In genomic region chr1:109257682-109258421, GRCh38 we compare ENCODE assay signal across 24 cellular contexts. TPM values are rescaled to one million over a fixed set of nuclear protein-coding genes. Genes with fewer than 3 reads are reported as not detected.
DNase-seq lines count a peak whose midpoint lies in the region; FAIRE-seq and TF ChIP-seq lines count a peak whose summit lies in the region.
"Had no signal": no experiment of that assay in that cellular context is flagged by ENCODE, and none has a peak within 500 bp of the region (broad histone marks: within the 10 kb centered on the region; RNA-seq: fewer than 3 reads in every experiment).

No MANE protein-coding gene starts in this region.

- H3K4me3 ChIP-seq in mesenchymal stem cell (ENCODE audit: insufficient read depth in 1 of 2, low read depth in 1 of 2, low read length in 2 of 2) = no peak overlapping the region
- H3K4me3 ChIP-seq: pancreas, Peyer's patch, right lobe of liver, thoracic aorta had no signal

- no peak overlapping the region for H2BK15ac ChIP-seq in mesenchymal stem cell (ENCODE audit: low read depth, poor library complexity, severe bottlenecking)

- peaks cover 0 to 30% of the 10 kb centered on the region in 2 experiments for H3K27me3 ChIP-seq in mesenchymal stem cell (ENCODE audit: control insufficient read depth in 1 of 2, insufficient read depth in 1 of 2, low read length in 2 of 2)
- H3K27me3 ChIP-seq: pancreas, Peyer's patch, right lobe of liver had no signal

- H3K27ac ChIP-seq in caudate nucleus (ENCODE audit: low read depth, low read length) (peak overlapping the region; percentile 3), mesenchymal stem cell (ENCODE audit: low read length, poor library complexity, severe bottlenecking) (no peak overlapping the region)
- H3K27ac ChIP-seq: pancreas, Peyer's patch, right lobe of liver, thoracic aorta had no signal

- DNase-seq in COR-L47 (lab: John Stamatoyannopoulos, UW) (peak; percentile 6), NCI-H69 (lab: John Stamatoyannopoulos, UW) (peak; percentile 53), caudate nucleus (lab: John Stamatoyannopoulos, UW) (peak in 1 of 61 donors; percentile 20), mesenchymal stem cell (no peak), T-helper 9 cell (no peak), GM12891 (ENCODE audit: insufficient read length, low spot score) (no peak), SKM-1 (lab: John Stamatoyannopoulos, UW; ENCODE audit: unreplicated experiment) (no peak)
- DNase-seq in stimulated activated CD8-positive, alpha-beta memory T cell treated with anti-CD3 and anti-CD28 coated beads, Interleukin-4, amount 100 ng/mL, for 48 hours = no peak
- DNase-seq: activated CD4-positive, alpha-beta T cell treated with anti-CD3 and anti-CD28 coated beads for 4 hours; CD4-positive, alpha-beta T cell; DMS153; hippocampal formation; NCI-H345; Peyer's patch; right lobe of liver had no signal

- peak overlapping the region; percentile 20 for H4K91ac ChIP-seq in mesenchymal stem cell (ENCODE audit: low read length)

- H3K79me1 ChIP-seq in mesenchymal stem cell (replicated peaks; ENCODE audit: low read length, poor library complexity, severe bottlenecking) = peaks cover 3% of the 10 kb centered on the region

- FAIRE-seq in GM12891 (lab: Jason Lieb, UNC) = no peak
- FAIRE-seq: colon, endometrium, G401.6, HepG2, islet of Langerhans, pancreas, TTC549 had no signal

- H3K4me1 ChIP-seq in mesenchymal stem cell (ENCODE audit: control insufficient read depth, insufficient read depth, low read depth, low read length) = peaks cover 51% of the 10 kb centered on the region
- H3K4me1 ChIP-seq: pancreas, right lobe of liver had no signal

- WGBS in mesenchymal stem cell = 92% methylated on average over 12 of the region's 15 CpGs

- no peak overlapping the region for H3K4me2 ChIP-seq in mesenchymal stem cell (ENCODE audit: low read length, poor library complexity, severe bottlenecking)

- H4K8ac ChIP-seq in mesenchymal stem cell (ENCODE audit: low read length) = no peak overlapping the region

- no peak overlapping the region for H3K9ac ChIP-seq in mesenchymal stem cell (ENCODE audit: low read length)

- peak overlapping the region; percentile 28 for H2AK5ac ChIP-seq in mesenchymal stem cell (ENCODE audit: low read length, severe bottlenecking)

- no peaks in the 10 kb centered on the region for H3K9me3 ChIP-seq in mesenchymal stem cell (ENCODE audit: control insufficient read depth, low read length)
- H3K9me3 ChIP-seq: pancreas, Peyer's patch, right lobe of liver, thoracic aorta had no signal

- no peak for TF ChIP-seq POLR2A in GM12891 (IDR thresholded peaks at IDR 0.05; ENCODE audit: low read depth, low read length)

- no peak overlapping the region for H2BK12ac ChIP-seq in mesenchymal stem cell (ENCODE audit: low read length in 2 of 2)

- H3K14ac ChIP-seq in mesenchymal stem cell (ENCODE audit: low read length in 2 of 2) = no peak overlapping the region

- H2BK120ac ChIP-seq in mesenchymal stem cell (ENCODE audit: low read depth, low read length) = no peak overlapping the region

- H3K23ac ChIP-seq in mesenchymal stem cell (ENCODE audit: low read length in 2 of 2) = no peak overlapping the region

- H3K18ac ChIP-seq in mesenchymal stem cell (ENCODE audit: low read depth in 1 of 2, low read length in 2 of 2) = no peak overlapping the region

- H2AFZ ChIP-seq in mesenchymal stem cell (ENCODE audit: low read depth, low read length) = no peak overlapping the region

- peaks cover 0 to 35% of the 10 kb centered on the region in 2 experiments for H3K36me3 ChIP-seq in mesenchymal stem cell (ENCODE audit: control insufficient read depth in 1 of 2, insufficient read depth in 2 of 2, low read depth in 1 of 2, low read length in 2 of 2)
- H3K36me3 ChIP-seq: pancreas, Peyer's patch, right lobe of liver, thoracic aorta had no signal

- H3K4ac ChIP-seq in mesenchymal stem cell (ENCODE audit: low read depth in 1 of 2, low read length in 2 of 2) = no peak overlapping the region

- no peak overlapping the region for H2BK5ac ChIP-seq in mesenchymal stem cell (ENCODE audit: low read depth, low read length, poor library complexity, severe bottlenecking)

TF ChIP-seq in GM12891, 5 proteins besides CTCF, POLR2A, EP300 and RAD21:
- no peak for TF ChIP-seq SPI1 (IDR thresholded peaks at IDR 0.05; ENCODE audit: low read depth, low read length)
- TF ChIP-seq POLR2AphosphoS5 (IDR thresholded peaks at IDR 0.05; ENCODE audit: low read depth, low read length) = no peak
- no peak for TF ChIP-seq TAF1 (IDR thresholded peaks at IDR 0.05; ENCODE audit: low read depth, low read length)
- no peak for TF ChIP-seq PAX5 (IDR thresholded peaks at IDR 0.05; ENCODE audit: insufficient read depth, low read length, severe bottlenecking)
- TF ChIP-seq POU2F2 (IDR thresholded peaks at IDR 0.05; ENCODE audit: low read depth, low read length) = no peak

RNA-seq across cellular contexts. Expression of gene CELSR2, which starts 8.5 kb away (rescaled TPM):
- polyA plus RNA-seq in mesenchymal stem cell (2013, experiment 1 of 2) = 1.0 TPM
- 0.93 TPM for polyA plus RNA-seq in mesenchymal stem cell (2013, experiment 2 of 2)
- 0.17 TPM for polyA plus RNA-seq in GM12891 (2012; ENCODE audit: low read depth, missing spikeins)

RNA-seq across cellular contexts. Expression of gene PSRC1, which starts 25.1 kb away (rescaled TPM):
- 7.4 TPM for polyA plus RNA-seq in mesenchymal stem cell (2013, experiment 1 of 2)
- 7.5 TPM for polyA plus RNA-seq in mesenchymal stem cell (2013, experiment 2 of 2)
- polyA plus RNA-seq in GM12891 (2012; ENCODE audit: low read depth, missing spikeins) = 3.6 TPM

RNA-seq across cellular contexts. Expression of gene SARS1, which starts 44.1 kb away (rescaled TPM):
- 210 TPM for polyA plus RNA-seq in mesenchymal stem cell (2013, experiment 1 of 2)
- 208 TPM for polyA plus RNA-seq in mesenchymal stem cell (2013, experiment 2 of 2)
- polyA plus RNA-seq in GM12891 (2012; ENCODE audit: low read depth, missing spikeins) = 100 TPM

RNA-seq across cellular contexts. Expression of gene MYBPHL, which starts 49.0 kb away (rescaled TPM):
- polyA plus RNA-seq in mesenchymal stem cell (2013, experiment 1 of 2) = 0.14 TPM
- not detected for polyA plus RNA-seq in mesenchymal stem cell (2013, experiment 2 of 2)
- polyA plus RNA-seq in GM12891 (2012; ENCODE audit: low read depth, missing spikeins) = 0.08 TPM
- polyA plus RNA-seq: AG04450 had no signal

Comparison
In these comparisons a context has a peak if more than half of its experiments do, and no peak if none do; other contexts are left out.
1. DNase-seq: peak in COR-L47 (single experiment) and NCI-H69 (single experiment); none in mesenchymal stem cell (single experiment), stimulated activated CD8-positive, alpha-beta memory T cell treated with anti-CD3 and anti-CD28 coated beads, Interleukin-4, amount 100 ng/mL, for 48 hours (single experiment), T-helper 9 cell (single experiment), GM12891 (single experiment) and SKM-1 (single experiment).